In the genomic region with DNA sequence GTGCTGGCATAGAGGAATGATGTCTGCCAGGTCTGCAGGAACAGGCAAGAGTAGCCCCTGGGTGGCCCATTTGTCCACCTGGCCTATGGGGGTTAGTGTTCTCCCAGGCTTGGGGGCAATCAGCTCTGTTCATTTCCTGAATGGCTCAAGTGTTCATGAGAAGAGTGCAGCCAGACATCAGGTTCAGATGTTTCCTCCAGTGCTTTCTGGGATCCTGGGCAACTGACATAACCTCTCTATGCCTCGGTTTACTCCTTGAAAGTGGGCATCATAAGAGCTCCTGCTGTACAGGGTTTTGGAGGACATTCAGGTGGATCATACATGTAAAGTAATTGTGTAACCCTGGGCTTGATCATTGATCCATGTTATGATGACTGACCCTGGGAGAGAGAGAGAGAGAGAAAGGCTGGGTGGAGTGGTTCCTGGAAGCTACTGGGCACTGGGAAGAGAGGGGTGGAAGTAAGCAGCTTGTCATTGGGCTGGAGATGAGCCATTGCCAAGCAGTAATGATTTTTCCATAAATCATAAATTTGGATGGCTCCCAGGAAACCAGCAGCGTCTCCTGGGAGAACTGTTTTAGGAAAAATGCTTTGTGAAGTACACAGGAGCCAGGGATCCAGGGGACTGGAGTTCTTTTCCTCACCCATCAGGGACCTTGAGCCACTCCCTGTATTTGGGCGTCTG, we compare ENCODE assay signal across 1 cellular context.
TF ChIP-seq lines count a peak whose summit lies in the region.

No MANE protein-coding gene starts in this region.

TF ChIP-seq in HepG2, 621 proteins besides CTCF, POLR2A, EP300 and RAD21 (continued from another document):
- TF ChIP-seq, protein P1, sequence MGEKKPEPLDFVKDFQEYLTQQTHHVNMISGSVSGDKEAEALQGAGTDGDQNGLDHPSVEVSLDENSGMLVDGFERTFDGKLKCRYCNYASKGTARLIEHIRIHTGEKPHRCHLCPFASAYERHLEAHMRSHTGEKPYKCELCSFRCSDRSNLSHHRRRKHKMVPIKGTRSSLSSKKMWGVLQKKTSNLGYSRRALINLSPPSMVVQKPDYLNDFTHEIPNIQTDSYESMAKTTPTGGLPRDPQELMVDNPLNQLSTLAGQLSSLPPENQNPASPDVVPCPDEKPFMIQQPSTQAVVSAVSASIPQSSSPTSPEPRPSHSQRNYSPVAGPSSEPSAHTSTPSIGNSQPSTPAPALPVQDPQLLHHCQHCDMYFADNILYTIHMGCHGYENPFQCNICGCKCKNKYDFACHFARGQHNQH (CRISPR knock-in tag; IDR thresholded peaks at IDR 0.05): no peak
- TF ChIP-seq RBM39 (IDR thresholded peaks at IDR 0.05; ENCODE audit: low read depth, low read length, poor library complexity, severe bottlenecking): no peak
- TF ChIP-seq SETDB1 (CRISPR knock-in tag; IDR thresholded peaks at IDR 0.05; ENCODE audit: borderline replicate concordance): no peak
- no peak for TF ChIP-seq NAIF1 (CRISPR knock-in tag; IDR thresholded peaks at IDR 0.05; ENCODE audit: borderline replicate concordance)
- TF ChIP-seq MBD4 (IDR thresholded peaks at IDR 0.05; ENCODE audit: borderline replicate concordance, low read length): no peak
